Comparison of ENCODE assay signal across 15 cellular contexts in the genomic region with DNA sequence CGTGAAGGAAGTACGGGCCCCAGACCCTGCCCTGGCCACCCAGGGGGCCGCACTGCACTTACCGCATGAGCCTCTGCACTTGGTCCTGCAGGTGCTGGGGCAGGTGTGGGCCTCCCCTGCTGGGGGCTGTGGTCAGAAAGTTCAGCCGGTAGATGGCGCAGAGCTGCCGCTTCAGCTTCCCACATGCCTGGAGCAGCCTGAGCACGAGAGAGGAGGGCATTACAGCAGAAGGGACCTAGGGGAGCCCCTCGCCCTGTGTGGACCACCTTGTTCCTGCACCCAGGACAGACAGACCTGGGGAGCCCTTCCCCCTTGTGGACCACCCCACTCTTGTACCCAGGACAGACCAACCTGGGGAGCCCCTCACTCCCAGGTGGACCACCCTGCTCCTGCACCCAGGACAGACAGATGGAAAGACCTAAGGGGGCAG. TPM values are rescaled to one million over a fixed set of nuclear protein-coding genes. Genes with fewer than 3 reads are reported as not detected.
DNase-seq lines count a peak whose midpoint lies in the region; ATAC-seq and TF ChIP-seq lines count a peak whose summit lies in the region.
"Had no signal": no experiment of that assay in that cellular context is flagged by ENCODE, and none has a peak within 500 bp of the region (broad histone marks: within the 10 kb centered on the region; RNA-seq: fewer than 3 reads in every experiment).

No MANE protein-coding gene starts in this region.

- H3K27ac ChIP-seq in coronary artery, result no peak overlapping the region
- H3K27ac ChIP-seq in dorsolateral prefrontal cortex, result no peak overlapping the region
- H3K27ac ChIP-seq: skin epidermis, tibial artery had no signal

- no peak overlapping the region for H3K4me3 Mint-ChIP-seq in osteocyte (ENCODE audit: unreplicated experiment)
- H3K4me3 Mint-ChIP-seq: naive thymus-derived CD8-positive, alpha-beta T cell had no signal

- H3K9me3 Mint-ChIP-seq in osteocyte (ENCODE audit: unreplicated experiment), result no peaks in the 10 kb centered on the region
- H3K9me3 Mint-ChIP-seq: naive thymus-derived CD8-positive, alpha-beta T cell had no signal

- ATAC-seq in GM21423 (IDR thresholded peaks at IDR 0.05; ENCODE audit: unreplicated experiment) (no peak), HG02938 (IDR thresholded peaks at IDR 0.05; ENCODE audit: unreplicated experiment) (no peak)
- ATAC-seq: naive thymus-derived CD8-positive, alpha-beta T cell had no signal

- peaks cover 10% of the 10 kb centered on the region for H3K36me3 Mint-ChIP-seq in osteocyte (ENCODE audit: unreplicated experiment)

- intact Hi-C loops in dorsolateral prefrontal cortex (cut with DNase I), result no loop called here

- H3K4me3 ChIP-seq in coronary artery, result no peak overlapping the region
- H3K4me3 ChIP-seq in dorsolateral prefrontal cortex, result no peak overlapping the region
- H3K4me3 ChIP-seq: HAP-1, skin epidermis, tibial artery had no signal

- no peak overlapping the region for H3K27ac Mint-ChIP-seq in osteocyte (ENCODE audit: unreplicated experiment)

- no peaks in the 10 kb centered on the region for H3K27me3 Mint-ChIP-seq in osteocyte (ENCODE audit: unreplicated experiment)
- H3K27me3 Mint-ChIP-seq: naive thymus-derived CD8-positive, alpha-beta T cell had no signal

- TF ChIP-seq CTCF in coronary artery (IDR thresholded peaks at IDR 0.05) (no peak), osteocyte (IDR thresholded peaks at IDR 0.05) (peak; percentile 21), dorsolateral prefrontal cortex (IDR thresholded peaks at IDR 0.05 in 54 of 56, conservative IDR thresholded peaks at IDR 0.05 in 2 of 56; ENCODE audit: low read depth in 1 of 56, partially characterized antibody in 56 of 56) (no peak)

- H3K4me1 Mint-ChIP-seq in osteocyte (ENCODE audit: unreplicated experiment), result no peaks in the 10 kb centered on the region
- H3K4me1 Mint-ChIP-seq: naive thymus-derived CD8-positive, alpha-beta T cell had no signal

- DNase-seq in NCI-H748 (lab: John Stamatoyannopoulos, UW; ENCODE audit: unreplicated experiment) (peak; percentile 31), NCI-H748 treated with DMSO at 0.1 percent for 48 hours (lab: John Stamatoyannopoulos, UW) (no peak), NAMALWA (ENCODE audit: low spot score) (peak; percentile 72), coronary artery (ENCODE audit: low spot score) (peak; percentile 70), osteocyte (ENCODE audit: extremely low spot score, unreplicated experiment) (peak; percentile 81), dorsolateral prefrontal cortex (no peak)
- DNase-seq: kidney; naive thymus-derived CD8-positive, alpha-beta T cell; NCI-H2081 treated with DMSO at 0.1 percent for 48 hours; RPMI8226 had no signal

- H3K27me3 ChIP-seq in dorsolateral prefrontal cortex, result no peaks in the 10 kb centered on the region
- H3K27me3 ChIP-seq: tibial artery had no signal

RNA-seq across cellular contexts. Expression of gene PYROXD2, which starts 8.7 kb away (rescaled TPM):
- 4.6 and 4.8 TPM in 2 replicates for total RNA-seq in osteocyte
- total RNA-seq in dorsolateral prefrontal cortex, result 10 to 100 TPM in 88 of 120 experiments, 1 to 10 TPM in 32; 5.9 to 27.4 (median 12.6) TPM

RNA-seq across cellular contexts. Expression of gene HPS1, which starts 23.0 kb away (rescaled TPM):
- 61.9 and 67.1 TPM in 2 replicates for total RNA-seq in osteocyte
- 10 to 100 TPM; 37.6 to 78.5 (median 54.4) TPM for total RNA-seq in dorsolateral prefrontal cortex

Comparison
In these comparisons a context has a peak if more than half of its experiments do, and no peak if none do; other contexts are left out.
1. DNase-seq: peak in NCI-H748 (single experiment), NAMALWA (single experiment), coronary artery (single experiment) and osteocyte (single experiment); none in NCI-H748 treated with DMSO at 0.1 percent for 48 hours (single experiment) and dorsolateral prefrontal cortex (0 of 10).